In genomic region chr11:31872074-31872440, GRCh38 we compare ENCODE assay signal across 16 cellular contexts.
DNase-seq lines count a peak whose midpoint lies in the region; ATAC-seq and TF ChIP-seq lines count a peak whose summit lies in the region.
"Had no signal": no experiment of that assay in that cellular context is flagged by ENCODE, and none has a peak within 500 bp of the region (broad histone marks: within the 10 kb centered on the region; RNA-seq: fewer than 3 reads in every experiment).

No MANE protein-coding gene starts in this region.

- TF ChIP-seq CTCF in mammary epithelial cell (conservative IDR thresholded peaks at IDR 0.05 in 1 of 2, IDR thresholded peaks at IDR 0.05 in 1 of 2; ENCODE audit: extremely low read depth in 1 of 2, insufficient read depth in 1 of 2, low read depth in 1 of 2, low read length in 2 of 2): no peak
- no peak for TF ChIP-seq CTCF in Calu3 (IDR thresholded peaks at IDR 0.05; ENCODE audit: unreplicated experiment)

- H3K23ac ChIP-seq in neuronal stem cell (ENCODE audit: low read depth, low read length, poor library complexity): no peak overlapping the region

- no peaks in the 10 kb centered on the region for H3K9me3 ChIP-seq in mammary epithelial cell (replicated peaks; ENCODE audit: insufficient read depth, low read length)
- H3K9me3 ChIP-seq in neuronal stem cell (replicated peaks in 1 of 2; ENCODE audit: control insufficient read depth in 2 of 2, insufficient read depth in 1 of 2, low read depth in 1 of 2, low read length in 2 of 2): no peaks in the 10 kb centered on the region
- H3K9me3 ChIP-seq: BLaER1, Peyer's patch had no signal

- no peak overlapping the region for H4K8ac ChIP-seq in neuronal stem cell (ENCODE audit: low read depth, low read length)

- H3K4me2 ChIP-seq in mammary epithelial cell (ENCODE audit: insufficient read depth, low read depth, low read length) (no peak overlapping the region), neuronal stem cell (ENCODE audit: insufficient read depth, low read length, poor library complexity, severe bottlenecking) (no peak overlapping the region)
- H3K4me2 ChIP-seq: BLaER1 had no signal

- H3K79me1 ChIP-seq in neuronal stem cell (ENCODE audit: low read depth, low read length): no peaks in the 10 kb centered on the region

- BruUV-seq in mammary epithelial cell (replicated peaks; lab: Mats Ljungman, UMichigan): no TSS peak
- no TSS peak for BruUV-seq in Calu3 (replicated peaks; lab: Mats Ljungman, UMichigan)

- no peaks in the 10 kb centered on the region for H3K79me2 ChIP-seq in mammary epithelial cell (ENCODE audit: insufficient read depth, low read length)

- H2BK5ac ChIP-seq in neuronal stem cell (ENCODE audit: low read length): no peak overlapping the region

- H3K27me3 ChIP-seq in mammary epithelial cell (ENCODE audit: insufficient read depth, low read length) (no peaks in the 10 kb centered on the region), neuronal stem cell (ENCODE audit: control insufficient read depth in 3 of 3, insufficient read depth in 3 of 3, low read depth in 1 of 3, low read length in 3 of 3) (no peaks in the 10 kb centered on the region)
- H3K27me3 ChIP-seq: BLaER1, Peyer's patch had no signal

- no peak overlapping the region for H3K14ac ChIP-seq in neuronal stem cell (ENCODE audit: low read length)

- H3K4me1 ChIP-seq in mammary epithelial cell (ENCODE audit: insufficient read depth, low read length): peaks cover 7% of the 10 kb centered on the region
- peaks cover 24 to 25% of the 10 kb centered on the region in 2 donors for H3K4me1 ChIP-seq in neuronal stem cell (ENCODE audit: control insufficient read depth in 2 of 2, insufficient read depth in 1 of 2, low read depth in 1 of 2, low read length in 2 of 2)
- H3K4me1 ChIP-seq: BLaER1, Peyer's patch had no signal

- H3K4me3 ChIP-seq in mammary epithelial cell (replicated peaks in 1 of 3; ENCODE audit: insufficient read depth in 1 of 3, low read depth in 2 of 3, low read length in 3 of 3): no peak overlapping the region
- H3K4me3 ChIP-seq in neuronal stem cell (ENCODE audit: low read length in 2 of 2): no peak overlapping the region
- H3K4me3 ChIP-seq: BLaER1, Peyer's patch had no signal

- H4K20me1 ChIP-seq in mammary epithelial cell (ENCODE audit: insufficient read depth, low read length): no peaks in the 10 kb centered on the region
- H4K20me1 ChIP-seq: BLaER1 had no signal

- H3K9ac ChIP-seq in mammary epithelial cell (ENCODE audit: insufficient read depth, low read length): no peak overlapping the region
- H3K9ac ChIP-seq in neuronal stem cell (ENCODE audit: low read depth, low read length, poor library complexity): no peak overlapping the region
- H3K9ac ChIP-seq: BLaER1 had no signal

- H4K91ac ChIP-seq in neuronal stem cell (ENCODE audit: low read depth, low read length, poor library complexity): no peak overlapping the region

- H3K36me3 ChIP-seq in mammary epithelial cell (ENCODE audit: insufficient read depth, low read length) (no peaks in the 10 kb centered on the region), neuronal stem cell (replicated peaks in 1 of 2; ENCODE audit: control insufficient read depth in 2 of 2, insufficient read depth in 2 of 2, low read length in 2 of 2) (no peaks in the 10 kb centered on the region)
- H3K36me3 ChIP-seq: BLaER1, Peyer's patch had no signal

- peak overlapping the region; percentile 26 for H2AK5ac ChIP-seq in neuronal stem cell (ENCODE audit: low read depth, low read length)

- no peaks in the 10 kb centered on the region for H3K4me1 Mint-ChIP-seq in Calu3 (ENCODE audit: low read depth, unreplicated experiment)

- no peak overlapping the region for H2BK120ac ChIP-seq in neuronal stem cell (ENCODE audit: low read depth, low read length)

- WGBS in mammary epithelial cell (ENCODE audit: low coverage, missing lambda C conversion rate): 13% methylated on average over 3 of the region's 3 CpGs
- no CpG with 5 or more reads among the region's 3 CpGs for WGBS in neuronal stem cell (ENCODE audit: extremely low coverage in 2 of 2, insufficient read length in 2 of 2, insufficient replicate concordance in 1 of 2), 2 donors

- DNase-seq in NCI-H82 (lab: John Stamatoyannopoulos, UW) (peak; percentile 17), NCI-H82 treated with DMSO at 0.1 percent for 48 hours (lab: John Stamatoyannopoulos, UW; ENCODE audit: unreplicated experiment) (no peak), M059J (ENCODE audit: low read depth) (peak; percentile 89), mammary epithelial cell (peak; percentile 70), neuronal stem cell (ENCODE audit: low spot score) (no peak), Calu3 (no peak), T-helper 2 cell (no peak)
- DNase-seq: H9, NCI-H1048, NCI-H2107, NCI-H226, NCI-H526, Peyer's patch had no signal

- dilution Hi-C loops in mammary epithelial cell (cut with HindIII; ENCODE audit: low sequenced_read_pairs): no loop called here

- no peaks in the 10 kb centered on the region for H3K36me3 Mint-ChIP-seq in Calu3 (ENCODE audit: insufficient read depth, unreplicated experiment)

- no peak overlapping the region for H3K18ac ChIP-seq in neuronal stem cell (ENCODE audit: low read length)

- intact Hi-C loops in mammary epithelial cell (cut with micrococcal nuclease): loop anchor here (5.0 kb wide), 1 partner anchor 305 kb away; no protein-coding TSS in a partner anchor
- intact Hi-C loops in Calu3 (cut with micrococcal nuclease; ENCODE audit: unreplicated experiment): loop anchor here (10.0 kb wide), 1 partner anchor 303 kb away; no protein-coding TSS in a partner anchor

- H3K27ac Mint-ChIP-seq in Calu3 (ENCODE audit: unreplicated experiment): no peak overlapping the region
- H3K27ac Mint-ChIP-seq: H9 had no signal

- H3K27me3 Mint-ChIP-seq in Calu3 (ENCODE audit: unreplicated experiment): peaks cover 52% of the 10 kb centered on the region

- H2AFZ ChIP-seq in mammary epithelial cell (ENCODE audit: low read depth, low read length) (no peak overlapping the region), neuronal stem cell (ENCODE audit: low read length) (no peak overlapping the region)

- H3K27ac ChIP-seq in mammary epithelial cell (ENCODE audit: insufficient read depth, low read depth, low read length): no peak overlapping the region
- H3K27ac ChIP-seq in neuronal stem cell (replicated peaks; ENCODE audit: low read length): no peak overlapping the region
- H3K27ac ChIP-seq: 22Rv1, BLaER1, Peyer's patch had no signal

- no peak for ATAC-seq in GM18907 (IDR thresholded peaks at IDR 0.05; ENCODE audit: unreplicated experiment)

- in situ Hi-C loops in mammary epithelial cell (cut with MboI; ENCODE audit: low sequenced_read_pairs in 2 of 2): loop anchor here in 1 of 2 donors (10.0 to 25.0 kb wide), 3 partner anchors 235 to 485 kb away; no protein-coding TSS in a partner anchor

- no peak overlapping the region for H3K4ac ChIP-seq in neuronal stem cell (ENCODE audit: low read length)

- H3K9me3 Mint-ChIP-seq in Calu3 (ENCODE audit: low read depth, unreplicated experiment): no peaks in the 10 kb centered on the region
- H3K9me3 Mint-ChIP-seq: H9 had no signal

- no peak overlapping the region for H2BK12ac ChIP-seq in neuronal stem cell (ENCODE audit: low read length)

- no peak overlapping the region for H2BK15ac ChIP-seq in neuronal stem cell (ENCODE audit: low read length)

- CTCF ChIA-PET in mammary epithelial cell (lab: Charles Lee; ENCODE audit: low non-redundant PET) (interaction anchor here (1.6 kb wide), 1 partner anchor 231 kb away, joined by 4 read pairs; no protein-coding TSS in a partner anchor), Calu3 (lab: Charles Lee) (interaction anchor here (0.7 kb wide), 1 partner anchor 531 kb away, joined by 4 read pairs; no protein-coding TSS in a partner anchor)

- no peak overlapping the region for H3K4me3 Mint-ChIP-seq in Calu3 (ENCODE audit: low read depth, unreplicated experiment)

Comparison
In these comparisons a context has a peak if more than half of its experiments do, and no peak if none do; other contexts are left out.
1. DNase-seq: peak in NCI-H82 (single experiment), M059J (single experiment) and mammary epithelial cell (single experiment); none in NCI-H82 treated with DMSO at 0.1 percent for 48 hours (single experiment), neuronal stem cell (single experiment), Calu3 (single experiment) and T-helper 2 cell (0 of 5).